In genomic region chr1:31381394-31382287, GRCh38 we compare ENCODE assay signal across 19 cellular contexts. TPM values are rescaled to one million over a fixed set of nuclear protein-coding genes. Genes with fewer than 3 reads are reported as not detected.
DNase-seq lines count a peak whose midpoint lies in the region; ATAC-seq and TF ChIP-seq lines count a peak whose summit lies in the region.
"Had no signal": no experiment of that assay in that cellular context is flagged by ENCODE, and none has a peak within 500 bp of the region (broad histone marks: within the 10 kb centered on the region; RNA-seq: fewer than 3 reads in every experiment).

No MANE protein-coding gene starts in this region.

- no peaks in the 10 kb centered on the region for H3K36me3 Mint-ChIP-seq in nephron (ENCODE audit: low read depth)

- H3K4me1 Mint-ChIP-seq in nephron, result peaks cover 35% of the 10 kb centered on the region
- H3K4me1 Mint-ChIP-seq: IgD-negative memory B cell had no signal

- H3K27ac Mint-ChIP-seq in nephron, result peak overlapping the region in 2 of 3 experiments; percentile 17 to 40
- H3K27ac Mint-ChIP-seq: activated T-helper 2 cell treated with anti-CD3 and anti-CD28 coated beads, Interferon-gamma antibody, Interleukin-2, Interleukin-4, amounts not matched to agents 10 μg/mL and 5 μg/mL and 100 μg/mL, durations not matched to agents 14 hours and 24 hours and 36 hours; IgD-negative memory B cell had no signal

- in situ Hi-C loops in Caki2 (cut with HindIII; ENCODE audit: low pct_unique_long_range_greater_than_20kb, low sequenced_read_pairs), result no loop called here

- CTCF ChIA-PET in RWPE1 (lab: Yijun Ruan, JAX), result no interaction called here

- H3K27ac ChIP-seq in RWPE1, result peak overlapping the region; percentile 31; the same call in 1 of the 2 replicates
- H3K27ac ChIP-seq: ovary, upper lobe of left lung had no signal

- no peak for ATAC-seq in HG02798 (IDR thresholded peaks at IDR 0.05; ENCODE audit: poor library complexity, unreplicated experiment)
- ATAC-seq in GM19035 (IDR thresholded peaks at IDR 0.05; ENCODE audit: unreplicated experiment), result no peak
- ATAC-seq: effector memory CD8-positive, alpha-beta T cell had no signal

- TF ChIP-seq CTCF in RWPE1 (conservative IDR thresholded peaks at IDR 0.05; ENCODE audit: low read depth) (no peak), nephron (IDR thresholded peaks at IDR 0.05; ENCODE audit: unreplicated experiment in 3 of 3) (no peak)

- H3K27me3 Mint-ChIP-seq in nephron (ENCODE audit: low read depth), result peaks cover 12% of the 10 kb centered on the region

- H3K4me3 Mint-ChIP-seq in nephron, result no peak overlapping the region
- H3K4me3 Mint-ChIP-seq: effector memory CD8-positive, alpha-beta T cell; IgD-negative memory B cell had no signal

- POLR2A ChIA-PET in RWPE1 (lab: Yijun Ruan, JAX; ENCODE audit: low non-redundant PET), result no interaction called here

- H3K9me3 Mint-ChIP-seq in nephron, result no peaks in the 10 kb centered on the region
- H3K9me3 Mint-ChIP-seq: activated T-helper 2 cell treated with anti-CD3 and anti-CD28 coated beads, Interferon-gamma antibody, Interleukin-2, Interleukin-4, amounts not matched to agents 10 μg/mL and 5 μg/mL and 100 μg/mL, durations not matched to agents 14 hours and 24 hours and 36 hours; effector memory CD8-positive, alpha-beta T cell; IgD-negative memory B cell had no signal

- DNase-seq in Caki2 (ENCODE audit: low read depth) (peak; percentile 27), RWPE1 (ENCODE audit: low spot score) (no peak), fibroblast of the conjunctiva (ENCODE audit: low read depth) (peak; percentile 68), middle frontal gyrus (ENCODE audit: extremely low spot score, low spot score) (no peak)
- DNase-seq in activated CD4-positive, alpha-beta T cell treated with anti-CD3 and anti-CD28 coated beads, Interleukin-2, amount 50 U/mL, for 1 hour, result no peak
- DNase-seq: activated CD4-positive, alpha-beta T cell treated with anti-CD3 and anti-CD28 coated beads, Interleukin-2, amount 50 U/mL, for 4 hours; aorta; effector memory CD8-positive, alpha-beta T cell; NCI-H1436 treated with DMSO at 0.1 percent for 48 hours; NCI-H69; ovary; RPMI8226; T-helper 9 cell; upper lobe of left lung had no signal

RNA-seq across cellular contexts. Expression of gene FABP3, which starts 8.8 kb away (rescaled TPM):
- not detected in 2 replicates for total RNA-seq in Caki2 (2014; rRNA removed; shearing (Covaris generic); ENCODE audit: low replicate concordance)
- total RNA-seq: activated T-helper 2 cell treated with anti-CD3 and anti-CD28 coated beads, Interferon-gamma antibody, Interleukin-2, Interleukin-4, amounts not matched to agents 10 μg/mL and 5 μg/mL and 100 μg/mL, durations not matched to agents 14 hours and 24 hours and 36 hours had no signal

RNA-seq across cellular contexts. Expression of gene SERINC2, which starts 31.4 kb away (rescaled TPM):
- 7.1 and 13.3 TPM in 2 replicates for total RNA-seq in Caki2 (2014; rRNA removed; shearing (Covaris generic); ENCODE audit: low replicate concordance)

Comparison
In these comparisons a context has a peak if more than half of its experiments do, and no peak if none do; other contexts are left out.
1. DNase-seq: peak in Caki2 (single experiment) and fibroblast of the conjunctiva (single experiment); none in RWPE1 (single experiment), activated CD4-positive, alpha-beta T cell treated with anti-CD3 and anti-CD28 coated beads, Interleukin-2, amount 50 U/mL, for 1 hour (single experiment) and middle frontal gyrus (single experiment).